In genomic region chr1:113388621-113389355, GRCh38 we compare ENCODE assay signal across 8 cellular contexts. TPM values are rescaled to one million over a fixed set of nuclear protein-coding genes. Genes with fewer than 3 reads are reported as not detected.
DNase-seq lines count a peak whose midpoint lies in the region; ATAC-seq and TF ChIP-seq lines count a peak whose summit lies in the region.

No MANE protein-coding gene starts in this region.

- peak; percentile 5 for DNase-seq in stimulated activated CD4-positive, alpha-beta T cell treated with anti-CD3 and anti-CD28 coated beads, Interleukin-15, amount 100 ng/mL, for 24 hours
- DNase-seq in stimulated activated CD4-positive, alpha-beta T cell treated with anti-CD3 and anti-CD28 coated beads, Interleukin-2, amount 100 ng/mL, for 24 hours = no peak
- DNase-seq in SK-N-SH (peak; percentile 81), erythroblast (lab: John Stamatoyannopoulos, UW) (peak; percentile 74 to 94), progenitor cell of endocrine pancreas (ENCODE audit: low spot score, unreplicated experiment) (no peak), Karpas-422 (no peak), HPDE6-E6E7 (ENCODE audit: extremely low spot score) (no peak)

- H3K4me3 ChIP-seq in SK-N-SH (ENCODE audit: low read depth in 2 of 2, low read length in 1 of 2) = peak overlapping the region; percentile 67 to 87
- no peak overlapping the region for H3K4me3 ChIP-seq in Karpas-422 (ENCODE audit: low read length)

- peak; percentile 65 for TF ChIP-seq RAD21 in SK-N-SH (IDR thresholded peaks at IDR 0.05; ENCODE audit: low read length)

- no peaks in the 10 kb centered on the region for H3K27me3 Mint-ChIP-seq in progenitor cell of endocrine pancreas

- H3K4me1 Mint-ChIP-seq in progenitor cell of endocrine pancreas (ENCODE audit: low read depth) = peaks cover 24% of the 10 kb centered on the region

- H3K36me3 ChIP-seq in SK-N-SH (replicated peaks in 1 of 2; ENCODE audit: control insufficient read depth in 1 of 2, insufficient read depth in 2 of 2, low read length in 1 of 2) = no peaks in the 10 kb centered on the region
- H3K36me3 ChIP-seq in Karpas-422 (ENCODE audit: insufficient read depth, low read length) = no peaks in the 10 kb centered on the region

- TF ChIP-seq CTCF in SK-N-SH (IDR thresholded peaks at IDR 0.05) = peak; percentile 22; the same call in 1 of the 2 replicates
- no peak for TF ChIP-seq CTCF in progenitor cell of endocrine pancreas (IDR thresholded peaks at IDR 0.05; ENCODE audit: unreplicated experiment)

- H3K79me2 ChIP-seq in SK-N-SH (ENCODE audit: insufficient read depth) (peaks cover 34% of the 10 kb centered on the region), Karpas-422 (ENCODE audit: low read length) (no peaks in the 10 kb centered on the region)

- H3K9me3 ChIP-seq in SK-N-SH (no peaks in the 10 kb centered on the region), Karpas-422 (ENCODE audit: low read length) (no peaks in the 10 kb centered on the region)

- TF ChIP-seq EP300 in SK-N-SH (IDR thresholded peaks at IDR 0.05; ENCODE audit: borderline replicate concordance in 1 of 2, low read depth in 1 of 2, low read length in 1 of 2) = peak in 1 of 2 experiments; percentile 80; a peak in 2 of 4 replicates

- H3K36me3 Mint-ChIP-seq in progenitor cell of endocrine pancreas (ENCODE audit: insufficient read depth) = no peaks in the 10 kb centered on the region

- H4K20me1 ChIP-seq in SK-N-SH (ENCODE audit: insufficient read depth) (peaks cover 11% of the 10 kb centered on the region), Karpas-422 (ENCODE audit: insufficient read depth, low read depth, low read length) (no peaks in the 10 kb centered on the region)

- H2AFZ ChIP-seq in SK-N-SH (ENCODE audit: low read depth) = peak overlapping the region; percentile 95
- H2AFZ ChIP-seq in Karpas-422 (ENCODE audit: low read length) = no peak overlapping the region

- H3K27ac Mint-ChIP-seq in progenitor cell of endocrine pancreas = peak overlapping the region; percentile 4

- H3K27ac ChIP-seq in SK-N-SH (ENCODE audit: low read depth in 2 of 2, low read length in 1 of 2) = peak overlapping the region; percentile 57 to 100; a peak in 3 of 4 replicates
- H3K27ac ChIP-seq in Karpas-422 (ENCODE audit: low read length) = no peak overlapping the region

- peaks cover 8% of the 10 kb centered on the region for H3F3A ChIP-seq in SK-N-SH (replicated peaks; ENCODE audit: insufficient read depth)

- 2% methylated on average over 8 of the region's 8 CpGs for WGBS in SK-N-SH (ENCODE audit: low lambda C conversion rate)

- ATAC-seq in GM19328 (IDR thresholded peaks at IDR 0.05; ENCODE audit: unreplicated experiment) = no peak

- H3K27me3 ChIP-seq in SK-N-SH (ENCODE audit: insufficient read depth) (no peaks in the 10 kb centered on the region), Karpas-422 (ENCODE audit: low read length) (no peaks in the 10 kb centered on the region)

- H3K4me1 ChIP-seq in SK-N-SH (ENCODE audit: control insufficient read depth in 1 of 2, insufficient read depth in 2 of 2, low read depth in 1 of 2, low read length in 1 of 2) (peaks cover 0 to 6% of the 10 kb centered on the region in 2 experiments; a peak in 2 of 4 replicates), Karpas-422 (ENCODE audit: low read length) (no peaks in the 10 kb centered on the region)

- TF ChIP-seq POLR2A in erythroblast (IDR thresholded peaks at IDR 0.05; ENCODE audit: low read length) = peak; percentile 14

- CTCF ChIA-PET in SK-N-SH (lab: Yijun Ruan, JAX) = interaction anchor here (0.6 to 3.7 kb wide), 18 partner anchors 12 to 316 kb away, joined by 3 to 28 read pairs (median 3); partner anchors contain the start of gene LRIG2

- H3K4me2 ChIP-seq in SK-N-SH (peak overlapping the region; percentile 80), Karpas-422 (ENCODE audit: low read depth, low read length, poor library complexity, severe bottlenecking) (no peak overlapping the region)

- H3K9me3 Mint-ChIP-seq in progenitor cell of endocrine pancreas (ENCODE audit: low read depth) = peaks cover 3% of the 10 kb centered on the region

- POLR2A ChIA-PET in SK-N-SH (lab: Yijun Ruan, JAX) = interaction anchor here (0.6 to 2.9 kb wide), 17 partner anchors 10 to 370 kb away, joined by 3 to 61 read pairs (median 4); partner anchors contain the start of genes LRIG2 and PHTF1

- H3K9ac ChIP-seq in SK-N-SH = peak overlapping the region; percentile 39; the same call in 1 of the 2 replicates
- H3K9ac ChIP-seq in Karpas-422 (ENCODE audit: low read length) = no peak overlapping the region

- H3K9me2 ChIP-seq in SK-N-SH (no peaks in the 10 kb centered on the region), Karpas-422 (replicated peaks; ENCODE audit: insufficient read depth, low read length) (no peaks in the 10 kb centered on the region)

- H3K4me3 Mint-ChIP-seq in progenitor cell of endocrine pancreas (ENCODE audit: low read depth) = peak overlapping the region; percentile 69

TF ChIP-seq in SK-N-SH, 30 proteins besides CTCF, POLR2A, EP300 and RAD21 (continues in another document):
- TF ChIP-seq NRF1 (IDR thresholded peaks at IDR 0.05; ENCODE audit: low read depth, low read length) (no peak), POLR2AphosphoS5 (IDR thresholded peaks at IDR 0.05; ENCODE audit: low read depth, low read length) (no peak), RFX5 (IDR thresholded peaks at IDR 0.05; ENCODE audit: low read length) (no peak; the same call in 1 of the 2 replicates), REST (IDR thresholded peaks at IDR 0.05; ENCODE audit: low read depth, low read length) (no peak), USF1 (IDR thresholded peaks at IDR 0.05; ENCODE audit: borderline replicate concordance, low read depth) (no peak), PBX3 (IDR thresholded peaks at IDR 0.05) (no peak), MEF2A (IDR thresholded peaks at IDR 0.05; ENCODE audit: borderline replicate concordance, low read depth) (no peak), TEAD4 (IDR thresholded peaks at IDR 0.05; ENCODE audit: borderline replicate concordance, insufficient read depth) (no peak), YY1 (IDR thresholded peaks at IDR 0.05; ENCODE audit: low read depth) (no peak), RCOR1 (IDR thresholded peaks at IDR 0.05; ENCODE audit: low read length) (peak; percentile 30; the same call in 1 of the 2 replicates), SIN3A (IDR thresholded peaks at IDR 0.05; ENCODE audit: borderline replicate concordance, low read depth, low read length) (peak; percentile 59; the same call in 1 of the 2 replicates), IRF3 (IDR thresholded peaks at IDR 0.05; ENCODE audit: low read depth, low read length) (no peak), MXI1 (IDR thresholded peaks at IDR 0.05; ENCODE audit: low read depth, low read length) (peak; percentile 72; the same call in 1 of the 2 replicates)

RNA-seq across cellular contexts. Expression of gene MAGI3, which starts 1.5 kb away (rescaled TPM):
- polyA plus RNA-seq in SK-N-SH (2012; rRNA removed) = 2.9 and 3.8 TPM in 2 replicates
- polyA plus RNA-seq in SK-N-SH (2012; cell fraction: cytosol; rRNA removed) = 4.3 and 4.6 TPM in 2 replicates
- polyA plus RNA-seq in SK-N-SH (2012; cell fraction: nucleus; rRNA removed) = 3.6 and 6.0 TPM in 2 replicates
- 23.6 and 23.7 TPM in 2 replicates for total RNA-seq in progenitor cell of endocrine pancreas
- total RNA-seq in Karpas-422 (2014; rRNA removed; shearing (Covaris generic); ENCODE audit: low replicate concordance) = not detected in 2 replicates

Comparison
In these comparisons a context has a peak if more than half of its experiments do, and no peak if none do; other contexts are left out.
1. DNase-seq: peak in stimulated activated CD4-positive, alpha-beta T cell treated with anti-CD3 and anti-CD28 coated beads, Interleukin-15, amount 100 ng/mL, for 24 hours (single experiment), SK-N-SH (single experiment) and erythroblast (2 of 2); none in stimulated activated CD4-positive, alpha-beta T cell treated with anti-CD3 and anti-CD28 coated beads, Interleukin-2, amount 100 ng/mL, for 24 hours (0 of 2), progenitor cell of endocrine pancreas (single experiment), Karpas-422 (single experiment) and HPDE6-E6E7 (single experiment).
2. RNA of gene MAGI3, which starts 1.5 kb away (total RNA-seq): 23.6 to 23.7 TPM in progenitor cell of endocrine pancreas; not detected in Karpas-422; every median in the first group is over 10 times any median in the second.